Comparison of ENCODE assay signal across 3 cellular contexts in the genomic region with DNA sequence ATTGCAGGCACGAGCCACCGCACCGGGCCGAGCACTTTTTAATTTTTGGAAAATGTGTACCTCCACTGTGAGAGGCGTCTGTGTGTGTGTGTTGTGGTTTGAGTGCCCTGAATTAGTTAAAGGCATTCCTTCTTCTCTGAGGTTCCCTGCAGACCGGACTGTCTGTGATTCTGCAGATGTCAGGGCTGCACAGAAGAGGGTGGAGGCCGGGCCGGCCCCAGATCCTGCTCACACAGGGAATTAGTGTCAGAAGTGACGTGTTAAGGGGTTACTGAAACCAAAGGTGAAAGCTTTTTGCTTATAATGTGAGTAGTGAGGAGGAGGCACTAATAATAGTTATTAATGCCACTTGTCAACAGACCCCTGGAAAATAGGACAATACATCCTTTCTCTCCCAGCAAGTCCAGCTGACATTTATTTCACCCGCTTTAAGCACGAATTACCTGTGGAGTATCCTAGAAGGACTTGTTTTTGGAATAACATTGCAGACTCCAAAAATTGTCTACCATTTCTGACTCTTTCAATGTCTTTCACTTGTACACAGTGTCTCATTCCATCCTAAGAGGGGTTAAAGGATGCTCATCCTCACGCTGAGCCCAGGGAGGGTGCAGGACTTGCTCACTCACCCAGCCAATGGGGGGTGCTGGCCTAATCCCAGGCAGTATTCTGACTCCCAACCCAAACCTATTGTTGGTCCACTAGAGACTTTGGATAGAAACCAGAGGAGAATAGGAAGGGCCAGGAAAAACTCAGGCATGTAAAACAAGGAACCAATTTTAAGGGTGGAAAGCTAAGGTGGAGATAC.
TF ChIP-seq lines count a peak whose summit lies in the region.

No MANE protein-coding gene starts in this region.

TF ChIP-seq in SK-N-SH, 30 proteins besides CTCF, POLR2A, EP300 and RAD21:
- TF ChIP-seq FOXM1 (IDR thresholded peaks at IDR 0.05; ENCODE audit: low read depth) (no peak), FOXJ3 (CRISPR knock-in tag; IDR thresholded peaks at IDR 0.05) (no peak), SMC3 (IDR thresholded peaks at IDR 0.05; ENCODE audit: low read depth, low read length) (no peak), POLR2AphosphoS5 (IDR thresholded peaks at IDR 0.05; ENCODE audit: low read depth, low read length) (no peak), RXRA (IDR thresholded peaks at IDR 0.05; ENCODE audit: borderline replicate concordance, low read depth) (no peak), MAX (IDR thresholded peaks at IDR 0.05; ENCODE audit: low read depth) (no peak), MEF2A (IDR thresholded peaks at IDR 0.05; ENCODE audit: borderline replicate concordance, low read depth) (no peak), TAF1 (IDR thresholded peaks at IDR 0.05; ENCODE audit: borderline replicate concordance, low read depth, low read length) (no peak), RFX5 (IDR thresholded peaks at IDR 0.05; ENCODE audit: low read length) (no peak)

TF ChIP-seq in SK-N-SH treated with all-trans-retinoic acid at 6 μM for 48 hours, 23 proteins besides CTCF, POLR2A, EP300 and RAD21:
- TF ChIP-seq ZNF8 (CRISPR knock-in tag; IDR thresholded peaks at IDR 0.05) (no peak), PPARA (CRISPR knock-in tag; IDR thresholded peaks at IDR 0.05; ENCODE audit: borderline replicate concordance) (no peak), ESRRG (CRISPR knock-in tag; IDR thresholded peaks at IDR 0.05) (no peak), ZC3H10 (CRISPR knock-in tag; IDR thresholded peaks at IDR 0.05) (no peak), ZFP3 (CRISPR knock-in tag; IDR thresholded peaks at IDR 0.05) (no peak), TCF4 (CRISPR knock-in tag; IDR thresholded peaks at IDR 0.05; ENCODE audit: borderline replicate concordance) (no peak), ZFP30 (CRISPR knock-in tag; IDR thresholded peaks at IDR 0.05) (no peak), ZNF565 (CRISPR knock-in tag; conservative IDR thresholded peaks at IDR 0.05; ENCODE audit: low read depth) (no peak), RARB (CRISPR knock-in tag; IDR thresholded peaks at IDR 0.05) (no peak), CSRNP3 (CRISPR knock-in tag; IDR thresholded peaks at IDR 0.05) (no peak), ISL1 (CRISPR knock-in tag; IDR thresholded peaks at IDR 0.05) (no peak)
- TF ChIP-seq, protein P1, sequence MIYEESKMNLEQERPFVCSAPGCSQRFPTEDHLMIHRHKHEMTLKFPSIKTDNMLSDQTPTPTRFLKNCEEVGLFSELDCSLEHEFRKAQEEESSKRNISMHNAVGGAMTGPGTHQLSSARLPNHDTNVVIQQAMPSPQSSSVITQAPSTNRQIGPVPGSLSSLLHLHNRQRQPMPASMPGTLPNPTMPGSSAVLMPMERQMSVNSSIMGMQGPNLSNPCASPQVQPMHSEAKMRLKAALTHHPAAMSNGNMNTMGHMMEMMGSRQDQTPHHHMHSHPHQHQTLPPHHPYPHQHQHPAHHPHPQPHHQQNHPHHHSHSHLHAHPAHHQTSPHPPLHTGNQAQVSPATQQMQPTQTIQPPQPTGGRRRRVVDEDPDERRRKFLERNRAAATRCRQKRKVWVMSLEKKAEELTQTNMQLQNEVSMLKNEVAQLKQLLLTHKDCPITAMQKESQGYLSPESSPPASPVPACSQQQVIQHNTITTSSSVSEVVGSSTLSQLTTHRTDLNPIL (CRISPR knock-in tag; IDR thresholded peaks at IDR 0.05; ENCODE audit: low read depth), result no peak
TF ChIP-seq in SK-N-SH treated with all-trans-retinoic acid at 6 μM for 48 hours: peak in this region for 0.

TF ChIP-seq in HCT116, 20 proteins besides CTCF, POLR2A, EP300 and RAD21:
- TF ChIP-seq MAX (IDR thresholded peaks at IDR 0.05), result no peak
- no peak for TF ChIP-seq ATF3 (IDR thresholded peaks at IDR 0.05)
- TF ChIP-seq SIN3A (IDR thresholded peaks at IDR 0.05; ENCODE audit: low read depth), result no peak
- no peak for TF ChIP-seq REST (IDR thresholded peaks at IDR 0.05; ENCODE audit: low read depth)
- TF ChIP-seq, protein P2, sequence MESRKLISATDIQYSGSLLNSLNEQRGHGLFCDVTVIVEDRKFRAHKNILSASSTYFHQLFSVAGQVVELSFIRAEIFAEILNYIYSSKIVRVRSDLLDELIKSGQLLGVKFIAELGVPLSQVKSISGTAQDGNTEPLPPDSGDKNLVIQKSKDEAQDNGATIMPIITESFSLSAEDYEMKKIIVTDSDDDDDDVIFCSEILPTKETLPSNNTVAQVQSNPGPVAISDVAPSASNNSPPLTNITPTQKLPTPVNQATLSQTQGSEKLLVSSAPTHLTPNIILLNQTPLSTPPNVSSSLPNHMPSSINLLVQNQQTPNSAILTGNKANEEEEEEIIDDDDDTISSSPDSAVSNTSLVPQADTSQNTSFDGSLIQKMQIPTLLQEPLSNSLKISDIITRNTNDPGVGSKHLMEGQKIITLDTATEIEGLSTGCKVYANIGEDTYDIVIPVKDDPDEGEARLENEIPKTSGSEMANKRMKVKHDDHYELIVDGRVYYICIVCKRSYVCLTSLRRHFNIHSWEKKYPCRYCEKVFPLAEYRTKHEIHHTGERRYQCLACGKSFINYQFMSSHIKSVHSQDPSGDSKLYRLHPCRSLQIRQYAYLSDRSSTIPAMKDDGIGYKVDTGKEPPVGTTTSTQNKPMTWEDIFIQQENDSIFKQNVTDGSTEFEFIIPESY (IDR thresholded peaks at IDR 0.05; ENCODE audit: extremely low read depth, insufficient replicate concordance, low read length), result no peak
- TF ChIP-seq JUND (IDR thresholded peaks at IDR 0.05), result no peak
- no peak for TF ChIP-seq SP1 (IDR thresholded peaks at IDR 0.05; ENCODE audit: low read depth)
- no peak for TF ChIP-seq EZH2phosphoT487 (IDR thresholded peaks at IDR 0.05; ENCODE audit: borderline replicate concordance)
- TF ChIP-seq ZFX (IDR thresholded peaks at IDR 0.05), result no peak
- no peak for TF ChIP-seq EZH2 (IDR thresholded peaks at IDR 0.05)
- TF ChIP-seq SRF (IDR thresholded peaks at IDR 0.05; ENCODE audit: low read depth), result no peak
- no peak for TF ChIP-seq POLR2AphosphoS5 (IDR thresholded peaks at IDR 0.05; ENCODE audit: low read depth, low read length)
- no peak for TF ChIP-seq EGR1 (IDR thresholded peaks at IDR 0.05; ENCODE audit: low read depth)
- TF ChIP-seq CBX3 (IDR thresholded peaks at IDR 0.05; ENCODE audit: low read depth), result no peak
